17 cellular contexts compared by ENCODE assay signal in genomic region chr1:20386682-20387081, GRCh38.
DNase-seq lines count a peak whose midpoint lies in the region; TF ChIP-seq lines count a peak whose summit lies in the region.
"Had no signal": no experiment of that assay in that cellular context is flagged by ENCODE, and none has a peak within 500 bp of the region (broad histone marks: within the 10 kb centered on the region; RNA-seq: fewer than 3 reads in every experiment).

No MANE protein-coding gene starts in this region.

- no peaks in the 10 kb centered on the region for H3K9me3 ChIP-seq in WERI-Rb-1 (ENCODE audit: severe bottlenecking)
- H3K9me3 ChIP-seq: SJCRH30 had no signal

- H3K27me3 Mint-ChIP-seq in activated T-helper 2 cell treated with anti-CD3 and anti-CD28 coated beads, Interferon-gamma antibody, Interleukin-2, Interleukin-4, amounts not matched to agents 10 μg/mL and 5 μg/mL and 100 μg/mL, durations not matched to agents 14 hours and 24 hours and 36 hours (ENCODE audit: low read depth): peaks cover 27% of the 10 kb centered on the region

- no peaks in the 10 kb centered on the region for H3K9me3 Mint-ChIP-seq in activated T-helper 2 cell treated with anti-CD3 and anti-CD28 coated beads, Interferon-gamma antibody, Interleukin-2, Interleukin-4, amounts not matched to agents 10 μg/mL and 5 μg/mL and 100 μg/mL, durations not matched to agents 14 hours and 24 hours and 36 hours
- H3K9me3 Mint-ChIP-seq: activated T-cell treated with anti-CD3 and anti-CD28 coated beads, Interleukin-2, amount 50 U/mL, for 4 hours had no signal

- no peak overlapping the region for H3K27ac Mint-ChIP-seq in activated T-helper 2 cell treated with anti-CD3 and anti-CD28 coated beads, Interferon-gamma antibody, Interleukin-2, Interleukin-4, amounts not matched to agents 10 μg/mL and 5 μg/mL and 100 μg/mL, durations not matched to agents 14 hours and 24 hours and 36 hours
- H3K27ac Mint-ChIP-seq: activated CD4-positive, alpha-beta T cell treated with anti-CD3 and anti-CD28 coated beads, Interleukin-2, amount 10 ng/mL, durations not matched to agents 24 days and 14 days had no signal

- H3K4me1 Mint-ChIP-seq in activated T-helper 2 cell treated with anti-CD3 and anti-CD28 coated beads, Interferon-gamma antibody, Interleukin-2, Interleukin-4, amounts not matched to agents 10 μg/mL and 5 μg/mL and 100 μg/mL, durations not matched to agents 14 hours and 24 hours and 36 hours (ENCODE audit: low read depth): no peaks in the 10 kb centered on the region
- H3K4me1 Mint-ChIP-seq: activated CD4-positive, alpha-beta T cell treated with anti-CD3 and anti-CD28 coated beads, Interleukin-2, amount 10 ng/mL, durations not matched to agents 24 days and 14 days had no signal

- peak; percentile 66 for DNase-seq in D341Med (ENCODE audit: low spot score)
- DNase-seq in NCI-H1092 treated with DMSO at 0.1 percent for 48 hours (lab: John Stamatoyannopoulos, UW): peak; percentile 65
- DNase-seq in WERI-Rb-1: peak; percentile 86
- peak; percentile 58 for DNase-seq in midbrain (lab: John Stamatoyannopoulos, UW)
- no peak for DNase-seq in stimulated activated CD4-positive, alpha-beta T cell treated with anti-CD3 and anti-CD28 coated beads, Interleukin-15, amount 100 ng/mL, for 24 hours
- DNase-seq in activated T-helper 2 cell treated with anti-CD3 and anti-CD28 coated beads, Interferon-gamma antibody, Interleukin-2, Interleukin-4, amounts not matched to agents 10 μg/mL and 5 μg/mL and 100 μg/mL, durations not matched to agents 14 hours and 24 hours and 36 hours (ENCODE audit: low spot score): no peak
- DNase-seq in H4 (ENCODE audit: low spot score): no peak
- DNase-seq in stimulated activated CD8-positive, alpha-beta memory T cell treated with anti-CD3 and anti-CD28 coated beads, Interleukin-4, amount 100 ng/mL, for 48 hours: no peak
- DNase-seq: activated CD4-positive, alpha-beta T cell treated with anti-CD3 and anti-CD28 coated beads, Interleukin-2, amount 10 ng/mL, durations not matched to agents 24 days and 14 days; activated T-cell treated with anti-CD3 and anti-CD28 coated beads, Interleukin-2, amount 50 U/mL, for 4 hours; cerebellar nuclear complex; DMS79; foreskin keratinocyte; left ventricle myocardium superior; NCI-H2029 treated with DMSO at 0.1 percent for 48 hours; SJCRH30; T-helper 9 cell had no signal

- H3K36me3 Mint-ChIP-seq in activated T-helper 2 cell treated with anti-CD3 and anti-CD28 coated beads, Interferon-gamma antibody, Interleukin-2, Interleukin-4, amounts not matched to agents 10 μg/mL and 5 μg/mL and 100 μg/mL, durations not matched to agents 14 hours and 24 hours and 36 hours (ENCODE audit: low read depth): no peaks in the 10 kb centered on the region

- H3K27me3 ChIP-seq in WERI-Rb-1 (ENCODE audit: insufficient read depth, low read depth, severe bottlenecking): no peaks in the 10 kb centered on the region

- TF ChIP-seq CTCF in WERI-Rb-1 (IDR thresholded peaks at IDR 0.05; ENCODE audit: low read depth, low read length): no peak

- intact Hi-C loops in activated T-helper 2 cell treated with anti-CD3 and anti-CD28 coated beads, Interferon-gamma antibody, Interleukin-2, Interleukin-4, amounts not matched to agents 10 μg/mL and 5 μg/mL and 100 μg/mL, durations not matched to agents 14 hours and 24 hours and 36 hours (cut with micrococcal nuclease): no loop called here

- H3K36me3 ChIP-seq in WERI-Rb-1: no peaks in the 10 kb centered on the region
- H3K36me3 ChIP-seq: SJCRH30 had no signal

- H3K4me3 ChIP-seq in WERI-Rb-1 (ENCODE audit: low read depth, low read length): no peak overlapping the region
- H3K4me3 ChIP-seq: SJCRH30 had no signal

- H3K27ac ChIP-seq in WERI-Rb-1: no peak overlapping the region
- H3K27ac ChIP-seq: foreskin keratinocyte, SJCRH30 had no signal

- H3K4me3 Mint-ChIP-seq in activated T-helper 2 cell treated with anti-CD3 and anti-CD28 coated beads, Interferon-gamma antibody, Interleukin-2, Interleukin-4, amounts not matched to agents 10 μg/mL and 5 μg/mL and 100 μg/mL, durations not matched to agents 14 hours and 24 hours and 36 hours (ENCODE audit: low read depth): no peak overlapping the region
- H3K4me3 Mint-ChIP-seq: activated CD4-positive, alpha-beta T cell treated with anti-CD3 and anti-CD28 coated beads, Interleukin-2, amount 10 ng/mL, durations not matched to agents 24 days and 14 days; activated T-cell treated with anti-CD3 and anti-CD28 coated beads, Interleukin-2, amount 50 U/mL, for 4 hours had no signal

Comparison
In these comparisons a context has a peak if more than half of its experiments do, and no peak if none do; other contexts are left out.
1. DNase-seq: peak in D341Med (single experiment), NCI-H1092 treated with DMSO at 0.1 percent for 48 hours (single experiment), WERI-Rb-1 (single experiment) and midbrain (single experiment); none in stimulated activated CD4-positive, alpha-beta T cell treated with anti-CD3 and anti-CD28 coated beads, Interleukin-15, amount 100 ng/mL, for 24 hours (single experiment), activated T-helper 2 cell treated with anti-CD3 and anti-CD28 coated beads, Interferon-gamma antibody, Interleukin-2, Interleukin-4, amounts not matched to agents 10 μg/mL and 5 μg/mL and 100 μg/mL, durations not matched to agents 14 hours and 24 hours and 36 hours (single experiment), H4 (single experiment) and stimulated activated CD8-positive, alpha-beta memory T cell treated with anti-CD3 and anti-CD28 coated beads, Interleukin-4, amount 100 ng/mL, for 48 hours (single experiment).